In genomic region chr1:200708161-200708560, GRCh38 we compare ENCODE assay signal across 28 cellular contexts.
"Had no signal": no experiment of that assay in that cellular context is flagged by ENCODE, and none has a peak within 500 bp of the region (broad histone marks: within the 10 kb centered on the region; RNA-seq: fewer than 3 reads in every experiment).

No MANE protein-coding gene starts in this region.

- H3K9me3 ChIP-seq: adrenal gland, ascending aorta, body of pancreas, breast epithelium had no signal

- H3K36me3 ChIP-seq: adrenal gland, ascending aorta, brain microvascular endothelial cell, breast epithelium, cardiac muscle cell had no signal

- H3K27me3 ChIP-seq: adrenal gland, ascending aorta, body of pancreas, brain microvascular endothelial cell, breast epithelium, cardiac muscle cell had no signal

- H3K4me3 ChIP-seq: adrenal gland, ascending aorta, body of pancreas, breast epithelium, cardiac muscle cell had no signal

- H3K27ac ChIP-seq: adrenal gland, ascending aorta, body of pancreas, brain microvascular endothelial cell, breast epithelium, cardiac muscle cell had no signal

- H3K4me1 ChIP-seq: ascending aorta, body of pancreas, breast epithelium had no signal

- DNase-seq: activated effector memory CD4-positive, alpha-beta T cell treated with anti-CD3 and anti-CD28 coated beads, Interleukin-2, amount 50 U/mL, for 16 hours; activated effector memory CD4-positive, alpha-beta T cell treated with Interleukin-2 at 50 U/mL for 16 hours; activated gamma-delta T cell; activated gamma-delta T cell treated with Interleukin-2 at 50 U/mL for 16 hours; activated naive CD4-positive, alpha-beta T cell; activated naive CD4-positive, alpha-beta T cell treated with anti-CD3 and anti-CD28 coated beads for 36 hours; activated naive CD4-positive, alpha-beta T cell treated with anti-CD3 and anti-CD28 coated beads, Interleukin-2, amount 10 ng/mL, durations not matched to agents 7 days and 5 days; activated naive CD4-positive, alpha-beta T cell treated with anti-CD3 and anti-CD28 coated beads, Interleukin-2, amount 50 U/mL, for 16 hours; activated naive CD4-positive, alpha-beta T cell treated with Interleukin-2 at 50 U/mL for 16 hours; activated naive CD8-positive, alpha-beta T cell treated with anti-CD3 and anti-CD28 coated beads for 36 hours; activated naive CD8-positive, alpha-beta T cell treated with anti-CD3 and anti-CD28 coated beads, Interleukin-2, amount 10 ng/mL, durations not matched to agents 7 days and 5 days; activated naive CD8-positive, alpha-beta T cell treated with anti-CD3 and anti-CD28 coated beads, Interleukin-2, amount 50 U/mL, for 24 hours; activated T-cell treated with anti-CD3 and anti-CD28 coated beads, Interleukin-2, amount 50 U/mL, for 24 hours; activated T-cell treated with anti-CD3 and anti-CD28 coated beads, Interleukin-2, amount 50 U/mL, for 4 hours; activated T-cell treated with anti-CD3 and anti-CD28 coated beads, Interleukin-2, amount 50 U/mL, for 48 hours; activated T-cell treated with anti-CD3 and anti-CD28 coated beads, Interleukin-2, amount 50 U/mL, for 72 hours; amniotic stem cell; amygdala; anterior cingulate cortex; aorta; body of pancreas; central memory CD4-positive, alpha-beta T cell; cerebellar nuclear complex had no signal
